ENCODE assay signal across 31 cellular contexts in the genomic region with DNA sequence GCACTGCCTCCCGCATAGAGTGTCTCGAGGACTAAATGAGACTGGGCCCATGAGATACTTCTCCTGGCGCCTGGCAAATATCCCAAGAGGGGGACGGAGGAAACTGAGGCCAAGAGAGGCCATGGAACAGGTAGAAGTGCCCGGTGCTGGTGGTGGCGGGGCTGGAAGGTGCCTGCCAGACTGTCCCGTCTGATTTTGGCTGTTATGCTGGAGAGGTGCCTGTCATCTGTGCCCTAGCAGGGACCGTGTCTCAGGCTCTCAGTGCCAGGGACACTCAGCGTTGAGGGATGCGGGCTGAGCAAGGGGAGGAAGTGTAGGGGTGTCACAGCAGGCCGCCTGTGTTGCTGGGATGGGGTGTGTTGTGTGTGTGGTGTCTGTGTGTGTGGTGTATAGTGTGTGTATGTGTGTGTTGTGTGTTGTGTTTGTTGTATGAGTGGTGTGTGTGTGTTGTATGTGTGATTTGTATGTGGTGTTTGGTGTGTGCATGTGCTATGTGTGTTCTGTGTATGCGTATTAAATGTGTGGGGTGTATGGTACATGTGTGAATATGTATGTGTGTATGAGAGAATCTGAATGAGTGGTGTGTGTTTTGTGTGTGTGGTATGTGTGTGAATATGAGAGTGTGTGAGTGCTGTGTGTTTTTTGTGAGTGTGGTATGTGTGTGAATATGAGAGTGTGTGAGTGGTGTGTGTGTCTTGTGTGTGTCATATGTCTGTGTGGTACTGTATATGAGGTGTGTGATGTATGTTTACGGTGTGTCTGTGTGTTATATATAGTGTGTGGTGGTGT. TPM values are rescaled to one million over a fixed set of nuclear protein-coding genes. Genes with fewer than 3 reads are reported as not detected.
"Had no signal": no experiment of that assay in that cellular context is flagged by ENCODE, and none has a peak within 500 bp of the region (broad histone marks: within the 10 kb centered on the region; RNA-seq: fewer than 3 reads in every experiment).

No MANE protein-coding gene starts in this region.

- FAIRE-seq: endothelial cell of umbilical vein, islet of Langerhans, pancreas, small intestine had no signal

- H3K9me3 ChIP-seq: esophagus muscularis mucosa, gastroesophageal sphincter, heart right ventricle, left lung, lower lobe of right lung, pancreas, right lobe of liver, suprapubic skin, transverse colon, upper lobe of right lung, uterus had no signal

- H3K27me3 ChIP-seq: uterus had no signal

- ATAC-seq: foreskin keratinocyte; gastroesophageal sphincter; left cardiac atrium; left lung; lower lobe of right lung; naive thymus-derived CD8-positive, alpha-beta T cell; pancreas; right lobe of liver; stimulated activated naive CD8-positive, alpha-beta T cell treated with anti-CD3 and anti-CD28 coated beads, Interleukin-15, amount 100 ng/mL, for 72 hours; upper lobe of right lung had no signal

- DNase-seq: dermis blood vessel endothelial cell; effector memory CD4-positive, alpha-beta T cell; foreskin keratinocyte; glutamatergic neuron; heart right ventricle; hippocampal formation; left cardiac atrium; left lung; lower lobe of right lung; naive thymus-derived CD8-positive, alpha-beta T cell; nephron progenitor cell; occipital lobe; pancreas; retina; right lobe of liver; small intestine; stimulated activated CD4-positive, alpha-beta T cell treated with anti-CD3 and anti-CD28 coated beads, Interleukin-1b, Interleukin-23, amount 100 ng/mL, for 48 hours; stimulated activated CD4-positive, alpha-beta T cell treated with anti-CD3 and anti-CD28 coated beads, Interleukin-4, amount 100 ng/mL, for 1 hour; stimulated activated CD8-positive, alpha-beta memory T cell treated with anti-CD3 and anti-CD28 coated beads, Interleukin-4, amount 100 ng/mL, for 48 hours; stimulated activated naive CD4-positive, alpha-beta T cell; stimulated activated naive CD8-positive, alpha-beta T cell treated with anti-CD3 and anti-CD28 coated beads, Interleukin-15, amount 100 ng/mL, for 72 hours; transverse colon; upper lobe of right lung; uterus had no signal

- H3K36me3 ChIP-seq: esophagus muscularis mucosa, gastroesophageal sphincter, heart right ventricle, left lung, lower lobe of right lung, pancreas, right lobe of liver, suprapubic skin, transverse colon, upper lobe of right lung, uterus had no signal

- H3K27ac ChIP-seq: coronary artery, esophagus muscularis mucosa, foreskin keratinocyte, gastroesophageal sphincter, heart right ventricle, left lung, lower lobe of right lung, pancreas, right lobe of liver, suprapubic skin, transverse colon, upper lobe of right lung, uterus had no signal

- H3K4me3 ChIP-seq: coronary artery, esophagus muscularis mucosa, gastroesophageal sphincter, heart right ventricle, left lung, lower lobe of right lung, pancreas, right lobe of liver, suprapubic skin, transverse colon, upper lobe of right lung, uterus had no signal

- H3K4me1 ChIP-seq: foreskin keratinocyte, pancreas, right lobe of liver, upper lobe of right lung, uterus had no signal

RNA-seq across cellular contexts. Expression of gene SHISAL1, which starts 21.3 kb away (rescaled TPM):
- total RNA-seq: dermis blood vessel endothelial cell; epithelial cell of proximal tubule; foreskin keratinocyte; naive thymus-derived CD8-positive, alpha-beta T cell had no signal
- polyA plus RNA-seq: naive thymus-derived CD8-positive, alpha-beta T cell had no signal
